Comparison of ENCODE assay signal across 14 cellular contexts in genomic region chr6:64376394-64376793, GRCh38.
"Had no signal": no experiment of that assay in that cellular context is flagged by ENCODE, and none has a peak within 500 bp of the region (broad histone marks: within the 10 kb centered on the region; RNA-seq: fewer than 3 reads in every experiment).

No MANE protein-coding gene starts in this region.

- H3K27ac ChIP-seq: dorsolateral prefrontal cortex, pancreas, sigmoid colon, spleen, stomach, testis, upper lobe of right lung had no signal

- H3K36me3 ChIP-seq: pancreas, sigmoid colon, spleen, stomach, upper lobe of right lung had no signal

- H3K27me3 Mint-ChIP-seq: activated CD4-positive, alpha-beta T cell treated with anti-CD3 and anti-CD28 coated beads, Interleukin-2, amount 10 ng/mL, durations not matched to agents 7 days and 5 days; activated naive CD8-positive, alpha-beta T cell treated with anti-CD3 and anti-CD28 coated beads for 36 hours had no signal

- FAIRE-seq: endometrium, pancreas had no signal

- H3K4me1 ChIP-seq: pancreas, sigmoid colon, spleen, stomach, testis, upper lobe of right lung had no signal

- H3K36me3 Mint-ChIP-seq: activated naive CD8-positive, alpha-beta T cell treated with anti-CD3 and anti-CD28 coated beads for 36 hours had no signal

- H3K27me3 ChIP-seq: pancreas, sigmoid colon, spleen, stomach, testis, upper lobe of right lung had no signal

- DNase-seq: activated CD4-positive, alpha-beta T cell treated with anti-CD3 and anti-CD28 coated beads, Interleukin-2, amount 10 ng/mL, durations not matched to agents 7 days and 5 days; activated CD4-positive, CD25-positive, alpha-beta regulatory T cell; activated CD8-positive, alpha-beta memory T cell treated with anti-CD3 and anti-CD28 coated beads for 24 hours; activated naive CD8-positive, alpha-beta T cell treated with anti-CD3 and anti-CD28 coated beads for 36 hours; dorsolateral prefrontal cortex; pancreas; sigmoid colon; spleen; stomach; SW 1271; testis; upper lobe of right lung had no signal

- H3K4me3 Mint-ChIP-seq: activated CD4-positive, alpha-beta T cell treated with anti-CD3 and anti-CD28 coated beads, Interleukin-2, amount 10 ng/mL, durations not matched to agents 7 days and 5 days; activated naive CD8-positive, alpha-beta T cell treated with anti-CD3 and anti-CD28 coated beads for 36 hours; activated T-helper 1 cell treated with anti-CD3 and anti-CD28 coated beads, Interleukin-12 subunit alpha, Interleukin-12 subunit beta, Interleukin-2, Interleukin-4 antibody, amounts not matched to agents 30 ng/mL and 10 ng/mL and 1 ng/mL, durations not matched to agents 14 hours and 24 hours and 36 hours had no signal

- H3K4me3 ChIP-seq: dorsolateral prefrontal cortex, pancreas, sigmoid colon, spleen, stomach, testis, upper lobe of right lung had no signal

- H3K27ac Mint-ChIP-seq: activated CD4-positive, alpha-beta T cell treated with anti-CD3 and anti-CD28 coated beads, Interleukin-2, amount 10 ng/mL, durations not matched to agents 7 days and 5 days; activated naive CD8-positive, alpha-beta T cell treated with anti-CD3 and anti-CD28 coated beads for 36 hours; activated T-helper 1 cell treated with anti-CD3 and anti-CD28 coated beads, Interleukin-12 subunit alpha, Interleukin-12 subunit beta, Interleukin-2, Interleukin-4 antibody, amounts not matched to agents 30 ng/mL and 10 ng/mL and 1 ng/mL, durations not matched to agents 14 hours and 24 hours and 36 hours had no signal

- H3K9me3 ChIP-seq: pancreas, testis, upper lobe of right lung had no signal

- H3K4me1 Mint-ChIP-seq: activated CD4-positive, alpha-beta T cell treated with anti-CD3 and anti-CD28 coated beads, Interleukin-2, amount 10 ng/mL, durations not matched to agents 7 days and 5 days; activated naive CD8-positive, alpha-beta T cell treated with anti-CD3 and anti-CD28 coated beads for 36 hours had no signal
